Comparison of ENCODE assay signal across 1 cellular context in genomic region chr9:124852829-124853531, GRCh38.
TF ChIP-seq lines count a peak whose summit lies in the region.

A gene with protein sequence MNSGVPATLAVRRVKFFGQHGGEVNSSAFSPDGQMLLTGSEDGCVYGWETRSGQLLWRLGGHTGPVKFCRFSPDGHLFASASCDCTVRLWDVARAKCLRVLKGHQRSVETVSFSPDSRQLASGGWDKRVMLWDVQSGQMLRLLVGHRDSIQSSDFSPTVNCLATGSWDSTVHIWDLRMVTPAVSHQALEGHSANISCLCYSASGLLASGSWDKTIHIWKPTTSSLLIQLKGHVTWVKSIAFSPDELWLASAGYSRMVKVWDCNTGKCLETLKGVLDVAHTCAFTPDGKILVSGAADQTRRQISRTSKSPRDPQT (plus strand): TSS chr9:124853460. CDS start chr9:124853532, 72 bp downstream.

TF ChIP-seq in K562, 482 proteins besides CTCF, POLR2A, EP300 and RAD21 (continued from another document and continues in another):
- TF ChIP-seq, protein P1, sequence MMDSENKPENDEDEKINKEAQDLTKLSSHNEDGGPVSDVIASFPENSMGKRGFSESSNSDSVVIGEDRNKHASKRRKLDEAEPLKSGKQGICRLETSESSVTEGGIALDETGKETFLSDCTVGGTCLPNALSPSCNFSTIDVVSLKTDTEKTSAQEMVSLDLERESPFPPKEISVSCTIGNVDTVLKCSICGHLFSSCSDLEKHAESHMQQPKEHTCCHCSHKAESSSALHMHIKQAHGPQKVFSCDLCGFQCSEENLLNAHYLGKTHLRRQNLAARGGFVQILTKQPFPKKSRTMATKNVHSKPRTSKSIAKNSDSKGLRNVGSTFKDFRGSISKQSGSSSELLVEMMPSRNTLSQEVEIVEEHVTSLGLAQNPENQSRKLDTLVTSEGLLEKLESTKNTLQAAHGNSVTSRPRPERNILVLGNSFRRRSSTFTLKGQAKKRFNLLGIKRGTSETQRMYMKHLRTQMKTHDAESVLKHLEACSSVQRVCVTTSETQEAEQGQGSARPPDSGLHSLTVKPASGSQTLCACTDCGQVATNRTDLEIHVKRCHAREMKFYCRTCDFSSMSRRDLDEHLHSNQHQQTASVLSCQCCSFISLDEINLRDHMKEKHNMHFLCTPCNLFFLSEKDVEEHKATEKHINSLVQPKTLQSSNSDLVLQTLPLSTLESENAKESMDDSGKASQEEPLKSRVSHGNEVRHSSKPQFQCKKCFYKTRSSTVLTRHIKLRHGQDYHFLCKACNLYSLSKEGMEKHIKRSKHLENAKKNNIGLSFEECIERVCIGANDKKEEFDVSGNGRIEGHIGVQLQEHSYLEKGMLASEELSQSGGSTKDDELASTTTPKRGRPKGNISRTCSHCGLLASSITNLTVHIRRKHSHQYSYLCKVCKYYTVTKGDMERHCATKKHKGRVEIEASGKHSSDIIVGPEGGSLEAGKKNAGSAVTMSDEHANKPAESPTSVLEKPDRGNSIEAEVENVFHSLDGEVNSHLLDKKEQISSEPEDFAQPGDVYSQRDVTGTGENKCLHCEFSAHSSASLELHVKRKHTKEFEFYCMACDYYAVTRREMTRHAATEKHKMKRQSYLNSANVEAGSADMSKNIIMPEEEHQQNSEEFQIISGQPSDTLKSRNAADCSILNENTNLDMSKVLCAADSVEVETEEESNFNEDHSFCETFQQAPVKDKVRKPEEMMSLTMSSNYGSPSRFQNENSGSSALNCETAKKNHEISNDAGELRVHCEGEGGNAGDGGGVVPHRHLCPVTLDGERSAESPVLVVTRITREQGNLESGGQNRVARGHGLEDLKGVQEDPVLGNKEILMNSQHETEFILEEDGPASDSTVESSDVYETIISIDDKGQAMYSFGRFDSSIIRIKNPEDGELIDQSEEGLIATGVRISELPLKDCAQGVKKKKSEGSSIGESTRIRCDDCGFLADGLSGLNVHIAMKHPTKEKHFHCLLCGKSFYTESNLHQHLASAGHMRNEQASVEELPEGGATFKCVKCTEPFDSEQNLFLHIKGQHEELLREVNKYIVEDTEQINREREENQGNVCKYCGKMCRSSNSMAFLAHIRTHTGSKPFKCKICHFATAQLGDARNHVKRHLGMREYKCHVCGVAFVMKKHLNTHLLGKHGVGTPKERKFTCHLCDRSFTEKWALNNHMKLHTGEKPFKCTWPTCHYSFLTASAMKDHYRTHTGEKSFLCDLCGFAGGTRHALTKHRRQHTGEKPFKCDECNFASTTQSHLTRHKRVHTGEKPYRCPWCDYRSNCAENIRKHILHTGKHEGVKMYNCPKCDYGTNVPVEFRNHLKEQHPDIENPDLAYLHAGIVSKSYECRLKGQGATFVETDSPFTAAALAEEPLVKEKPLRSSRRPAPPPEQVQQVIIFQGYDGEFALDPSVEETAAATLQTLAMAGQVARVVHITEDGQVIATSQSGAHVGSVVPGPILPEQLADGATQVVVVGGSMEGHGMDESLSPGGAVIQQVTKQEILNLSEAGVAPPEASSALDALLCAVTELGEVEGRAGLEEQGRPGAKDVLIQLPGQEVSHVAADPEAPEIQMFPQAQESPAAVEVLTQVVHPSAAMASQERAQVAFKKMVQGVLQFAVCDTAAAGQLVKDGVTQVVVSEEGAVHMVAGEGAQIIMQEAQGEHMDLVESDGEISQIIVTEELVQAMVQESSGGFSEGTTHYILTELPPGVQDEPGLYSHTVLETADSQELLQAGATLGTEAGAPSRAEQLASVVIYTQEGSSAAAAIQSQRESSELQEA (IDR thresholded peaks at IDR 0.05; ENCODE audit: low read depth), result no peak
- TF ChIP-seq RFX1 (IDR thresholded peaks at IDR 0.05) (peak; percentile 86), SIN3B (IDR thresholded peaks at IDR 0.05; ENCODE audit: low read depth) (peak; percentile 60; the same call in 1 of the 2 replicates), XRCC3 (IDR thresholded peaks at IDR 0.05) (no peak), ZC3H11A (IDR thresholded peaks at IDR 0.05; ENCODE audit: low read depth, low read length) (no peak), MBD2 (IDR thresholded peaks at IDR 0.05; ENCODE audit: borderline replicate concordance, low read depth) (no peak), KAT7 (CRISPR knock-in tag; IDR thresholded peaks at IDR 0.05; ENCODE audit: borderline replicate concordance) (peak; percentile 90), U2AF1 (optimal IDR thresholded peaks at IDR 0.05; ENCODE audit: low read depth, low read length) (no peak), FOXJ3 (CRISPR knock-in tag; IDR thresholded peaks at IDR 0.05) (peak; percentile 51; the same call in 1 of the 2 replicates), CUX1 (CRISPR knock-in tag; IDR thresholded peaks at IDR 0.05) (no peak), ZNF3 (CRISPR knock-in tag; IDR thresholded peaks at IDR 0.05) (no peak), KDM5B (IDR thresholded peaks at IDR 0.05; ENCODE audit: insufficient replicate concordance, low read depth, low read length) (peak; percentile 53), ZNF592 (IDR thresholded peaks at IDR 0.05) (0 out of 2 replicates have a peak, but pooled peaks have one; percentile 59), ZNF707 (CRISPR knock-in tag; conservative IDR thresholded peaks at IDR 0.05) (no peak), PHTF2 (CRISPR knock-in tag; IDR thresholded peaks at IDR 0.05) (no peak), RNF219 (CRISPR knock-in tag; IDR thresholded peaks at IDR 0.05) (no peak), GTF2A2 (tag; IDR thresholded peaks at IDR 0.05) (no peak), GATAD2B (IDR thresholded peaks at IDR 0.05; ENCODE audit: borderline replicate concordance) (no peak; the same call in 1 of the 2 replicates), NR2C1 (IDR thresholded peaks at IDR 0.05) (no peak), NR2C1 (tag; IDR thresholded peaks at IDR 0.05) (no peak), POLR2AphosphoS5 (IDR thresholded peaks at IDR 0.05; ENCODE audit: control insufficient read depth, insufficient read depth, low read depth, low read length) (no peak)
- TF ChIP-seq, protein P2, sequence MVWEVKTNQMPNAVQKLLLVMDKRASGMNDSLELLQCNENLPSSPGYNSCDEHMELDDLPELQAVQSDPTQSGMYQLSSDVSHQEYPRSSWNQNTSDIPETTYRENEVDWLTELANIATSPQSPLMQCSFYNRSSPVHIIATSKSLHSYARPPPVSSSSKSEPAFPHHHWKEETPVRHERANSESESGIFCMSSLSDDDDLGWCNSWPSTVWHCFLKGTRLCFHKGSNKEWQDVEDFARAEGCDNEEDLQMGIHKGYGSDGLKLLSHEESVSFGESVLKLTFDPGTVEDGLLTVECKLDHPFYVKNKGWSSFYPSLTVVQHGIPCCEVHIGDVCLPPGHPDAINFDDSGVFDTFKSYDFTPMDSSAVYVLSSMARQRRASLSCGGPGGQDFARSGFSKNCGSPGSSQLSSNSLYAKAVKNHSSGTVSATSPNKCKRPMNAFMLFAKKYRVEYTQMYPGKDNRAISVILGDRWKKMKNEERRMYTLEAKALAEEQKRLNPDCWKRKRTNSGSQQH (CRISPR knock-in tag; IDR thresholded peaks at IDR 0.05), result 0 out of 2 replicates have a peak, but pooled peaks have one; percentile 7
- TF ChIP-seq, protein P3, sequence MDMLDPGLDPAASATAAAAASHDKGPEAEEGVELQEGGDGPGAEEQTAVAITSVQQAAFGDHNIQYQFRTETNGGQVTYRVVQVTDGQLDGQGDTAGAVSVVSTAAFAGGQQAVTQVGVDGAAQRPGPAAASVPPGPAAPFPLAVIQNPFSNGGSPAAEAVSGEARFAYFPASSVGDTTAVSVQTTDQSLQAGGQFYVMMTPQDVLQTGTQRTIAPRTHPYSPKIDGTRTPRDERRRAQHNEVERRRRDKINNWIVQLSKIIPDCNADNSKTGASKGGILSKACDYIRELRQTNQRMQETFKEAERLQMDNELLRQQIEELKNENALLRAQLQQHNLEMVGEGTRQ (CRISPR knock-in tag; IDR thresholded peaks at IDR 0.05), result no peak
- TF ChIP-seq, protein P4, sequence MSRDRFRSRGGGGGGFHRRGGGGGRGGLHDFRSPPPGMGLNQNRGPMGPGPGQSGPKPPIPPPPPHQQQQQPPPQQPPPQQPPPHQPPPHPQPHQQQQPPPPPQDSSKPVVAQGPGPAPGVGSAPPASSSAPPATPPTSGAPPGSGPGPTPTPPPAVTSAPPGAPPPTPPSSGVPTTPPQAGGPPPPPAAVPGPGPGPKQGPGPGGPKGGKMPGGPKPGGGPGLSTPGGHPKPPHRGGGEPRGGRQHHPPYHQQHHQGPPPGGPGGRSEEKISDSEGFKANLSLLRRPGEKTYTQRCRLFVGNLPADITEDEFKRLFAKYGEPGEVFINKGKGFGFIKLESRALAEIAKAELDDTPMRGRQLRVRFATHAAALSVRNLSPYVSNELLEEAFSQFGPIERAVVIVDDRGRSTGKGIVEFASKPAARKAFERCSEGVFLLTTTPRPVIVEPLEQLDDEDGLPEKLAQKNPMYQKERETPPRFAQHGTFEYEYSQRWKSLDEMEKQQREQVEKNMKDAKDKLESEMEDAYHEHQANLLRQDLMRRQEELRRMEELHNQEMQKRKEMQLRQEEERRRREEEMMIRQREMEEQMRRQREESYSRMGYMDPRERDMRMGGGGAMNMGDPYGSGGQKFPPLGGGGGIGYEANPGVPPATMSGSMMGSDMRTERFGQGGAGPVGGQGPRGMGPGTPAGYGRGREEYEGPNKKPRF (IDR thresholded peaks at IDR 0.05; ENCODE audit: low read depth, low read length), result no peak
- TF ChIP-seq, protein P5, sequence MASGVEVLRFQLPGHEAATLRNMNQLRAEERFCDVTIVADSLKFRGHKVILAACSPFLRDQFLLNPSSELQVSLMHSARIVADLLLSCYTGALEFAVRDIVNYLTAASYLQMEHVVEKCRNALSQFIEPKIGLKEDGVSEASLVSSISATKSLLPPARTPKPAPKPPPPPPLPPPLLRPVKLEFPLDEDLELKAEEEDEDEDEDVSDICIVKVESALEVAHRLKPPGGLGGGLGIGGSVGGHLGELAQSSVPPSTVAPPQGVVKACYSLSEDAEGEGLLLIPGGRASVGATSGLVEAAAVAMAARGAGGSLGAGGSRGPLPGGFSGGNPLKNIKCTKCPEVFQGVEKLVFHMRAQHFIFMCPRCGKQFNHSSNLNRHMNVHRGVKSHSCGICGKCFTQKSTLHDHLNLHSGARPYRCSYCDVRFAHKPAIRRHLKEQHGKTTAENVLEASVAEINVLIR (CRISPR knock-in tag; IDR thresholded peaks at IDR 0.05), result no peak
